ENCODE assay signal across 1 cellular context in genomic region chr20:17502105-17502504, GRCh38.
TF ChIP-seq lines count a peak whose summit lies in the region.

No MANE protein-coding gene starts in this region.

TF ChIP-seq in GM23338, 12 proteins besides CTCF, POLR2A, EP300 and RAD21 (continued from another document):
- TF ChIP-seq REST (IDR thresholded peaks at IDR 0.05; ENCODE audit: unreplicated experiment) (no peak), ETS1 (IDR thresholded peaks at IDR 0.05) (no peak), EZH2 (IDR thresholded peaks at IDR 0.05; ENCODE audit: low read depth, unreplicated experiment) (no peak), JUNB (IDR thresholded peaks at IDR 0.05; ENCODE audit: unreplicated experiment) (no peak), ZNF331 (CRISPR knock-in tag; IDR thresholded peaks at IDR 0.05; ENCODE audit: low read depth) (no peak), ZNF114 (CRISPR knock-in tag; IDR thresholded peaks at IDR 0.05) (no peak), STAT1 (IDR thresholded peaks at IDR 0.05; ENCODE audit: unreplicated experiment) (no peak)
